In genomic region chr17:28948873-28949184, GRCh38 we compare ENCODE assay signal across 8 cellular contexts. TPM values are rescaled to one million over a fixed set of nuclear protein-coding genes. Genes with fewer than 3 reads are reported as not detected.
A peak's percentile ranks its signal among the peaks of the same experiment; 100 is the strongest.
DNase-seq lines count a peak whose midpoint lies in the region; ATAC-seq and TF ChIP-seq lines count a peak whose summit lies in the region.

No MANE protein-coding gene starts in this region.

- H3K27me3 ChIP-seq in brain microvascular endothelial cell (replicated peaks) (no peaks in the 10 kb centered on the region), mesendoderm (ENCODE audit: insufficient read depth, low read length, poor library complexity) (no peaks in the 10 kb centered on the region)

- in situ Hi-C loops in brain microvascular endothelial cell (cut with HindIII; ENCODE audit: low pct_ligation_motif_present, low sequenced_read_pairs), result no loop called here

- DNase-seq in HS-27A (ENCODE audit: low read depth) (peak; percentile 5), brain microvascular endothelial cell (peak; percentile 32), mesendoderm (peak; percentile 81)
- no peak for DNase-seq in activated CD4-positive, alpha-beta T cell treated with anti-CD3 and anti-CD28 coated beads for 48 hours

- peak overlapping the region; percentile 88 for H3K4me3 ChIP-seq in brain microvascular endothelial cell (ENCODE audit: low read depth, low read length)
- peak overlapping the region; percentile 91 for H3K4me3 ChIP-seq in mesendoderm (ENCODE audit: low read length)

- peak overlapping the region; percentile 97 for H3K56ac ChIP-seq in mesendoderm (ENCODE audit: low read length)

- H3K18ac ChIP-seq in mesendoderm (ENCODE audit: low read length), result peak overlapping the region; percentile 96

- H3K27ac ChIP-seq in 22Rv1 (peak overlapping the region; percentile 99; the same call in 1 of the 2 replicates), brain microvascular endothelial cell (peak overlapping the region; percentile 79), mesendoderm (ENCODE audit: low read depth, low read length) (peak overlapping the region; percentile 94)

- H3K36me3 ChIP-seq in brain microvascular endothelial cell (replicated peaks) (no peaks in the 10 kb centered on the region), mesendoderm (ENCODE audit: control insufficient read depth, insufficient read depth, low read length) (no peaks in the 10 kb centered on the region)

- peaks cover 69% of the 10 kb centered on the region for H3K79me2 ChIP-seq in mesendoderm (ENCODE audit: control insufficient read depth, insufficient read depth, low read length)

- peak overlapping the region; percentile 29 for H2BK5ac ChIP-seq in mesendoderm (ENCODE audit: low read length)

- no CpG with 5 or more reads among the region's 15 CpGs for WGBS in mesendoderm (ENCODE audit: extremely low coverage, insufficient coverage, low lambda C conversion rate)

- H3K23ac ChIP-seq in mesendoderm (ENCODE audit: low read length), result peak overlapping the region; percentile 1

- peaks cover 2% of the 10 kb centered on the region for H3K4me1 ChIP-seq in mesendoderm (ENCODE audit: control insufficient read depth, low read depth, low read length)

- no peak overlapping the region for H4K5ac ChIP-seq in mesendoderm (ENCODE audit: low read length)

- ATAC-seq in esophagus mucosa (no peak), GM18511 (IDR thresholded peaks at IDR 0.05; ENCODE audit: unreplicated experiment) (no peak), GM18873 (IDR thresholded peaks at IDR 0.05; ENCODE audit: low FRiP score, unreplicated experiment) (no peak)

- H3K4ac ChIP-seq in mesendoderm (ENCODE audit: low read depth, low read length), result peak overlapping the region; percentile 25

- no peak overlapping the region for H2AK5ac ChIP-seq in mesendoderm (ENCODE audit: low read length)

- peak overlapping the region; percentile 44 for H3K4me2 ChIP-seq in mesendoderm (ENCODE audit: low read length)

- no peak overlapping the region for H2BK15ac ChIP-seq in mesendoderm (replicated peaks; ENCODE audit: low read depth)

- H2BK120ac ChIP-seq in mesendoderm (ENCODE audit: low read depth, low read length), result no peak overlapping the region

- peaks cover 1% of the 10 kb centered on the region for H3K79me1 ChIP-seq in mesendoderm (ENCODE audit: low read length)

- H3K9ac ChIP-seq in mesendoderm (ENCODE audit: low read length), result peak overlapping the region; percentile 96

- peak overlapping the region; percentile 78 for H4K8ac ChIP-seq in mesendoderm (ENCODE audit: low read depth, low read length)

- no peak for TF ChIP-seq CTCF in 22Rv1 (IDR thresholded peaks at IDR 0.05)
- no peak for TF ChIP-seq CTCF in brain microvascular endothelial cell (IDR thresholded peaks at IDR 0.05; ENCODE audit: low read depth, low read length, missing control alignments)

RNA-seq across cellular contexts. Expression of gene PHF12, which starts 2.5 kb away (rescaled TPM):
- 24.4 TPM for polyA plus RNA-seq in mesendoderm (2013, experiment 1 of 2)
- 25.2 TPM for polyA plus RNA-seq in mesendoderm (2013, experiment 2 of 2)
- 14.2 TPM for total RNA-seq in esophagus mucosa

RNA-seq across cellular contexts. Expression of gene DHRS13, which starts 46.0 kb away (rescaled TPM):
- polyA plus RNA-seq in mesendoderm (2013, experiment 1 of 2), result 10.9 TPM
- polyA plus RNA-seq in mesendoderm (2013, experiment 2 of 2), result 11.0 TPM
- total RNA-seq in esophagus mucosa, result 10.0 TPM

RNA-seq across cellular contexts. Expression of gene FLOT2, which starts 51.3 kb away (rescaled TPM):
- polyA plus RNA-seq in mesendoderm (2013, experiment 1 of 2), result 48.9 TPM
- polyA plus RNA-seq in mesendoderm (2013, experiment 2 of 2), result 54.5 TPM
- 111 TPM for total RNA-seq in esophagus mucosa

RNA-seq across cellular contexts. Expression of gene SEZ6, which starts 57.0 kb away (rescaled TPM):
- polyA plus RNA-seq in mesendoderm (2013, experiment 1 of 2), result 0.31 TPM
- polyA plus RNA-seq in mesendoderm (2013, experiment 2 of 2), result 0.36 TPM
- not detected for total RNA-seq in esophagus mucosa
